In the genomic region with DNA sequence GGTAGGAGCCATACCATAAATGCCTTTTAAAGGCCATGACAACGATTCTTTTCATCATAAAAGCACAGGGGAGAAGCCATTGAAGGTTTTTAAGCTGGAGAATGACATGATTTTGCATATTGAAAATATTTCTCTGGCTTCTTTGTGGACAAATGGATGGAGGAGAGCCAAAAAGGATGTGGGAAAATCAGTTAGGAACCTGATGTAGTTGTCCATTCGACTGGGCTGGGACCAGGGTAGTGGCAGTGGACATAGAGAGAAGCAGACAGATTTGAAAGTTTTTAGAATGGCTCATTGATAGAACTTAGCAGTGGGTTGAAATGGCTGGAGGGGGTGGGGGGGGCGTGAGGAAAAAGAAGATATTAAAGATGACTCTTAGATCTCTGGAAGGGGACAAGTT, we compare ENCODE assay signal across 25 cellular contexts.
"Had no signal": no experiment of that assay in that cellular context is flagged by ENCODE, and none has a peak within 500 bp of the region (broad histone marks: within the 10 kb centered on the region; RNA-seq: fewer than 3 reads in every experiment).

No MANE protein-coding gene starts in this region.

- H3K36me3 Mint-ChIP-seq: mesothelial cell of epicardium had no signal

- H3K27ac ChIP-seq: coronary artery, dorsolateral prefrontal cortex, epithelial cell of prostate, esophagus squamous epithelium, gastrocnemius medialis, heart right ventricle, left lung, lower lobe of right lung had no signal

- FAIRE-seq: colon, islet of Langerhans, keratinocyte had no signal

- H3K4me3 ChIP-seq: coronary artery, dorsolateral prefrontal cortex, esophagus squamous epithelium, gastrocnemius medialis, heart right ventricle, left lung, lower lobe of right lung, mucosa of descending colon had no signal

- H3K36me3 ChIP-seq: esophagus squamous epithelium, gastrocnemius medialis, heart right ventricle, left lung, lower lobe of right lung had no signal

- H3K27me3 ChIP-seq: esophagus squamous epithelium, gastrocnemius medialis, left lung had no signal

- H3K27ac Mint-ChIP-seq: mesothelial cell of epicardium had no signal

- DNase-seq: dermis blood vessel endothelial cell; dorsolateral prefrontal cortex; effector CD4-positive, alpha-beta T cell; effector memory CD4-positive, alpha-beta T cell; erythroblast; esophagus squamous epithelium; foreskin fibroblast; foreskin melanocyte; gastrocnemius medialis; glutamatergic neuron; head of caudate nucleus; heart right ventricle; hippocampal formation; left cardiac atrium; left lung; left ventricle myocardium superior; lower lobe of right lung; mesenchymal stem cell; mucosa of descending colon had no signal

- H3K4me3 Mint-ChIP-seq: mesothelial cell of epicardium had no signal

- H3K9me3 ChIP-seq: esophagus squamous epithelium, gastrocnemius medialis, left lung, lower lobe of right lung, mucosa of descending colon had no signal
